ENCODE assay signal across 1 cellular context in the genomic region with DNA sequence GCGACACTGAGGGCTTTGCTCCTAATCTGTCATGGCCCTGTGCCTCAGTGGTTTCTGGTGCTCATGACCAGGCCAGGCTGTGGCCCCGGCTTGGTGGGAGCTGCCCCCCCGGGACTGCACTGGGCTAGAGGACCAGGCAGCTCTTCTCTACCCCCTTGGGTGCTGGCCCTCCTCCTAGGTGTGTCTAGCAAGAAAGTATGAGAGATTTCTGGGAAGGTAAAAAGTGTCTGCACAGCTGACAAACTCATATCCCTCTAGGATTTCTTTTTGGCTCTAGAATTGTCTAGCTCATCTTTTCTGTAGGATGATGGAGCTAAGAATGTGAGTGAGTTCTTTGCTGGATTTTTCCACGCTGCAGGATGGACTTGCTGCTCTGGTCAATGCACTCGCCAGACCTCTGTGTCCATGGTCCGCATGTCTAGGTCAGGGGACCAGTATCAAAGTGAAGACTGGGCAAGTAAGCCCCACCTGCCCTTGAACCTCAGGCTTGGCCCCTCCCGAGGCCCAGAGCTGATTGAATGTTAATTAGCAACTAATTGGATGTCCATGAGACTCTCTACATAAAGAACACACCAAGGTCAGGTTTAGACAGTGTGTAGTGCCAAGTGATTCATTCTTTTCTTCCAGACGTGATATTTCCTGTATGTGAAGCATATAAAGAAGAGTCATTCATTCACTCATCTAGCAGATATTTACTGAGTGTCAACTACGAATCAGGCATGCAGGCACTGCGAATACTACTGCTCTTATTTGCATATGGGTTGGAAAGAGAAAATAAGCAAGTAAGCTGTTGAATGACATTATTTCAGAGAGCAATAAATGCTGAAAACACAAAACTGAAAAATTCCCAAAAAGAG.
TF ChIP-seq lines count a peak whose summit lies in the region.

No MANE protein-coding gene starts in this region.

TF ChIP-seq in SK-N-SH, 30 proteins besides CTCF, POLR2A, EP300 and RAD21 (continued from another document):
- TF ChIP-seq RXRA (IDR thresholded peaks at IDR 0.05; ENCODE audit: borderline replicate concordance, low read depth) (no peak), CHD2 (IDR thresholded peaks at IDR 0.05; ENCODE audit: low read length, partially characterized antibody) (no peak), NRF1 (IDR thresholded peaks at IDR 0.05; ENCODE audit: low read depth, low read length) (no peak), RFX5 (IDR thresholded peaks at IDR 0.05; ENCODE audit: low read length) (no peak), FOXM1 (IDR thresholded peaks at IDR 0.05; ENCODE audit: low read depth) (no peak), POLR2AphosphoS5 (IDR thresholded peaks at IDR 0.05; ENCODE audit: low read depth, low read length) (no peak), TAF1 (IDR thresholded peaks at IDR 0.05; ENCODE audit: borderline replicate concordance, low read depth, low read length) (no peak), YY1 (IDR thresholded peaks at IDR 0.05; ENCODE audit: low read depth) (no peak)
